In the genomic region with DNA sequence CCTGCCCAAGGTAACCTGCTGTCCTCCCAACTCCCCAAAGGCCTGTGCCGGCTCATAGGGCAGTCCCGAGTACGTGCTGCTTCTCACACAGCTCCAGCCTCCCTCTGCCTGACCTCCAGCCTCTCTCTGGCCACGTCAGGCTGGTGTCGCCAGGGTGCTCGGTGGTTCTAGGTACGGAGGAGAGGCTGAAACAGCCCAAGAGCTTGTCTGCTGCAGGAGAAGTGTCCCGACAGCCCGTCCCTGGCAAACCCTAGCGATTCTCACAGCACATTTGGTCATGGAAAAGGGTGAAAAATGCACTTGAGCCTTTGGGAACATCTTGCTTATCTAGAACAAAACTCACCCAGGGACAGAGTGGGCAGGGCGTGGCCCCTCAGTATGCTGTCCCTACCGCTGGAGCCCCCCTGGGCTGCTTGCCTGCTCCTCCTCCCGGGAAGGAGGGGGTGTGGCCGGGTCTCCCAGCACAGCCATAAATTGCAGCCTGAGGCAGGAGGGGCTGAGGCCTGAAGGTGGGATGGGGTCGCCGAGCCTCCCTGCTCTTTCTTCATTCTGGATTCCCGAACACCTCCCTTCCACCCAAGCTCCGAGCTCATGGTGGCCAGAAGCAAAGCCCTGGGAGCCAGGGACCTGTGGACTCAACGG, we compare ENCODE assay signal across 21 cellular contexts. TPM values are rescaled to one million over a fixed set of nuclear protein-coding genes. Genes with fewer than 3 reads are reported as not detected.
DNase-seq lines count a peak whose midpoint lies in the region; ATAC-seq, FAIRE-seq and TF ChIP-seq lines count a peak whose summit lies in the region.
"Had no signal": no experiment of that assay in that cellular context is flagged by ENCODE, and none has a peak within 500 bp of the region (broad histone marks: within the 10 kb centered on the region; RNA-seq: fewer than 3 reads in every experiment).

No MANE protein-coding gene starts in this region.

- no peaks in the 10 kb centered on the region for H4K20me1 ChIP-seq in OCI-LY7 (ENCODE audit: insufficient read depth, low read length)

- TF ChIP-seq CTCF in mesothelial cell of epicardium (IDR thresholded peaks at IDR 0.05; ENCODE audit: unreplicated experiment) (no peak), OCI-LY7 (conservative IDR thresholded peaks at IDR 0.05; ENCODE audit: low read length) (no peak), D721Med (IDR thresholded peaks at IDR 0.05; ENCODE audit: insufficient read depth, missing control alignments) (no peak)

- H3K4me1 ChIP-seq in SJCRH30: peaks cover 39% of the 10 kb centered on the region
- H3K4me1 ChIP-seq in OCI-LY7 (ENCODE audit: insufficient read depth, low read length, poor library complexity, severe bottlenecking): no peaks in the 10 kb centered on the region
- H3K4me1 ChIP-seq: HAP-1 had no signal

- no peak overlapping the region for H3K4me2 ChIP-seq in OCI-LY7 (ENCODE audit: low read length)

- H3K36me3 Mint-ChIP-seq in effector memory CD8-positive, alpha-beta T cell (ENCODE audit: insufficient read depth): peaks cover 20% of the 10 kb centered on the region
- peaks cover 7% of the 10 kb centered on the region for H3K36me3 Mint-ChIP-seq in mesothelial cell of epicardium

- no peaks in the 10 kb centered on the region for H3K27me3 Mint-ChIP-seq in effector memory CD8-positive, alpha-beta T cell
- H3K27me3 Mint-ChIP-seq in mesothelial cell of epicardium (ENCODE audit: low read depth): peaks cover 5% of the 10 kb centered on the region
- H3K27me3 Mint-ChIP-seq: CD4-positive, alpha-beta T cell had no signal

- CTCF ChIA-PET in OCI-LY7 (lab: Charles Lee; ENCODE audit: unreplicated experiment): no interaction called here

- intact Hi-C loops in OCI-LY7 (cut with micrococcal nuclease; ENCODE audit: unreplicated experiment): no loop called here

- peaks cover 9 to 11% of the 10 kb centered on the region in 2 donors for H3K4me1 Mint-ChIP-seq in effector memory CD8-positive, alpha-beta T cell (ENCODE audit: low read depth in 2 of 2)
- H3K4me1 Mint-ChIP-seq in mesothelial cell of epicardium: peaks cover 6% of the 10 kb centered on the region

- H3K4me3 ChIP-seq in SJCRH30 (no peak overlapping the region; the same call in 1 of the 2 replicates), OCI-LY7 (ENCODE audit: low read depth, low read length, poor library complexity, severe bottlenecking) (no peak overlapping the region)
- H3K4me3 ChIP-seq: BLaER1, HAP-1 had no signal

- BruUV-seq in OCI-LY7 (replicated peaks; lab: Mats Ljungman, UMichigan): no TSS peak

- no peaks in the 10 kb centered on the region for H3K27me3 ChIP-seq in SJCRH30
- H3K27me3 ChIP-seq: BLaER1 had no signal

- DNase-seq in SJCRH30 (no peak), mesothelial cell of epicardium (ENCODE audit: low spot score in 2 of 2, unreplicated experiment in 2 of 2) (no peak), retina (peak; percentile 28), OCI-LY7 (ENCODE audit: low spot score) (no peak), D721Med (ENCODE audit: insufficient read length, low spot score) (no peak)
- no peak for DNase-seq in effector memory CD8-positive, alpha-beta T cell
- DNase-seq: CD4-positive, alpha-beta T cell; GOT3; KBM-7; MV-4-11; NCI-H1105; NCI-H1436 treated with DMSO at 0.1 percent for 48 hours; NCI-H2029; NCI-H2227 treated with DMSO at 0.1 percent for 48 hours; NCI-H510A; NCI-H69 had no signal

- H3K9me3 Mint-ChIP-seq in effector memory CD8-positive, alpha-beta T cell: no peaks in the 10 kb centered on the region
- no peaks in the 10 kb centered on the region for H3K9me3 Mint-ChIP-seq in mesothelial cell of epicardium
- H3K9me3 Mint-ChIP-seq: CD4-positive, alpha-beta T cell had no signal

- POLR2A ChIA-PET in OCI-LY7 (lab: Charles Lee): no interaction called here

- no peak overlapping the region for H2AFZ ChIP-seq in OCI-LY7 (ENCODE audit: low read length)

- no peak for ATAC-seq in effector memory CD8-positive, alpha-beta T cell (replicated peaks)
- no peak for ATAC-seq in HG03045 (IDR thresholded peaks at IDR 0.05; ENCODE audit: unreplicated experiment)

- no peak overlapping the region for H3K4me3 Mint-ChIP-seq in effector memory CD8-positive, alpha-beta T cell
- no peak overlapping the region for H3K4me3 Mint-ChIP-seq in mesothelial cell of epicardium
- H3K4me3 Mint-ChIP-seq: CD4-positive, alpha-beta T cell had no signal

- H3K9me2 ChIP-seq in OCI-LY7 (ENCODE audit: insufficient read depth, low read length): no peaks in the 10 kb centered on the region

- FAIRE-seq in D721Med (lab: Jason Lieb, UNC): no peak
- FAIRE-seq: A204.1, G401.6 had no signal

- H3K27ac ChIP-seq in SJCRH30 (peak overlapping the region; percentile 98), OCI-LY7 (ENCODE audit: low read depth, low read length, poor library complexity, severe bottlenecking) (no peak overlapping the region)
- H3K27ac ChIP-seq: BLaER1 had no signal

- H3K79me2 ChIP-seq in OCI-LY7 (ENCODE audit: insufficient read depth, low read depth, low read length): no peaks in the 10 kb centered on the region

- peak overlapping the region; percentile 60 to 69 for H3K27ac Mint-ChIP-seq in effector memory CD8-positive, alpha-beta T cell
- H3K27ac Mint-ChIP-seq in mesothelial cell of epicardium: peak overlapping the region; percentile 30
- H3K27ac Mint-ChIP-seq: CD4-positive, alpha-beta T cell had no signal

- H3K36me3 ChIP-seq in SJCRH30 (no peaks in the 10 kb centered on the region), OCI-LY7 (ENCODE audit: insufficient read depth, low read length) (peaks cover 67% of the 10 kb centered on the region)
- H3K36me3 ChIP-seq: HAP-1 had no signal

- H3K9me3 ChIP-seq in SJCRH30 (replicated peaks) (no peaks in the 10 kb centered on the region), OCI-LY7 (ENCODE audit: low read length) (no peaks in the 10 kb centered on the region)
- H3K9me3 ChIP-seq: BLaER1, HAP-1 had no signal

RNA-seq across cellular contexts. Expression of a gene that starts 40.4 kb away (rescaled TPM):
- 15.6 and 17.4 TPM in 2 replicates for total RNA-seq in SJCRH30 (2014; rRNA removed; shearing (Covaris generic))
- total RNA-seq in mesothelial cell of epicardium (14.9 to 16.3 TPM (median 15.5 TPM) in 3 replicates), OCI-LY7 (2022) (10.6 and 13.8 TPM in 2 replicates)
- total RNA-seq in OCI-LY7 (2014; rRNA removed; shearing (Covaris generic)): 12.8 and 15.7 TPM in 2 replicates

RNA-seq across cellular contexts. Expression of a gene that starts 57.8 kb away (rescaled TPM):
- total RNA-seq in SJCRH30 (2014; rRNA removed; shearing (Covaris generic)): 32.8 and 35.2 TPM in 2 replicates
- total RNA-seq in mesothelial cell of epicardium: 99.1 to 107 TPM (median 106 TPM) in 3 replicates
- total RNA-seq in OCI-LY7 (2014; rRNA removed; shearing (Covaris generic)): 0.93 and 1.3 TPM in 2 replicates
- 2.0 and 2.8 TPM in 2 replicates for total RNA-seq in OCI-LY7 (2022)
